Comparison of ENCODE assay signal across 15 cellular contexts in the genomic region with DNA sequence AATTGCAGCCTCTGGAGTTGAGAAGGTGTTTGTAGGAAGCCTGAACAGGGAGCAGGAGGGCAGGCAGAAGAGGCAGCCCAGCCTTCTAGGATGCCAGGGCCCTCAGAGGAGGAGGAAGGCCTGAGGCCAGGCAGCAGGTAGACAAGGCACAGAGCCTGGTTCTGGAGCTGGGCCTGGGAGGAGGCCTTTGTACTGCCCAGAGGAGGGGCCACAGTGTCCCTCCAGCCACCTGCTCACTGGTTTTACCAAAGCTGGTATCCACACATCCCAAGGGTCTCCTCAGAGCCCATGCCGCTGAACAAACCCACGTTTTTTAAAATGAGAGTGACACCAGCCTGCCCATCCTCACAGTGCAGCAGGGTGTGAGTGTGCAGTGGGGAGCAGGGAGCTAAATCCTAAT.
DNase-seq lines count a peak whose midpoint lies in the region; ATAC-seq and TF ChIP-seq lines count a peak whose summit lies in the region.
"Had no signal": no experiment of that assay in that cellular context is flagged by ENCODE, and none has a peak within 500 bp of the region (broad histone marks: within the 10 kb centered on the region; RNA-seq: fewer than 3 reads in every experiment).

No MANE protein-coding gene starts in this region.

- H3K4me3 ChIP-seq in WERI-Rb-1 (ENCODE audit: low read depth, low read length) (no peak overlapping the region), muscle layer of duodenum (ENCODE audit: low read depth in 1 of 2, low read length in 2 of 2) (no peak overlapping the region), thyroid gland (replicated peaks in 1 of 3) (no peak overlapping the region)

- DNase-seq in activated T-cell treated with anti-CD3 and anti-CD28 coated beads, Interleukin-2, amount 50 U/mL, for 24 hours, result peak; percentile 39
- no peak for DNase-seq in activated T-cell treated with anti-CD3 and anti-CD28 coated beads, Interleukin-2, amount 50 U/mL, for 1 hour
- DNase-seq in WERI-Rb-1, result peak; percentile 41
- no peak for DNase-seq in thyroid gland
- no peak for DNase-seq in NCI-H2081 treated with DMSO at 0.1 percent for 48 hours (lab: John Stamatoyannopoulos, UW)
- DNase-seq: ACHN; activated CD8-positive, alpha-beta memory T cell treated with anti-CD3 and anti-CD28 coated beads, Interleukin-2, amount 10 ng/mL, durations not matched to agents 7 days and 5 days; NCI-H1436 treated with DMSO at 0.1 percent for 48 hours; NCI-H510A; retina; RPMI8226 had no signal

- peaks cover 25 to 26% of the 10 kb centered on the region in 2 donors for H3K4me1 ChIP-seq in muscle layer of duodenum (ENCODE audit: control insufficient read depth in 1 of 2, insufficient read depth in 2 of 2, low read length in 2 of 2)
- H3K4me1 ChIP-seq in thyroid gland, result peaks cover 36 to 49% of the 10 kb centered on the region in 2 donors

- H3K4me3 Mint-ChIP-seq in activated T-cell treated with anti-CD3 and anti-CD28 coated beads, Interleukin-2, amount 50 U/mL, for 24 hours, result no peak overlapping the region
- H3K4me3 Mint-ChIP-seq: activated CD8-positive, alpha-beta memory T cell treated with anti-CD3 and anti-CD28 coated beads, Interleukin-2, amount 10 ng/mL, durations not matched to agents 7 days and 5 days had no signal

- no peaks in the 10 kb centered on the region for H3K36me3 Mint-ChIP-seq in activated T-cell treated with anti-CD3 and anti-CD28 coated beads, Interleukin-2, amount 50 U/mL, for 24 hours (ENCODE audit: low read depth)
- H3K36me3 Mint-ChIP-seq: activated CD8-positive, alpha-beta memory T cell treated with anti-CD3 and anti-CD28 coated beads, Interleukin-2, amount 10 ng/mL, durations not matched to agents 7 days and 5 days; activated naive CD4-positive, alpha-beta T cell treated with anti-CD3 and anti-CD28 coated beads, Interleukin-2, amount 50 U/mL, for 72 hours had no signal

- H3K36me3 ChIP-seq in WERI-Rb-1 (no peaks in the 10 kb centered on the region), muscle layer of duodenum (ENCODE audit: control insufficient read depth in 1 of 2, insufficient read depth in 2 of 2, low read length in 2 of 2) (no peaks in the 10 kb centered on the region), thyroid gland (no peaks in the 10 kb centered on the region)

- H3K27ac Mint-ChIP-seq in activated T-cell treated with anti-CD3 and anti-CD28 coated beads, Interleukin-2, amount 50 U/mL, for 24 hours, result no peak overlapping the region
- H3K27ac Mint-ChIP-seq: activated CD8-positive, alpha-beta memory T cell treated with anti-CD3 and anti-CD28 coated beads, Interleukin-2, amount 10 ng/mL, durations not matched to agents 7 days and 5 days had no signal

- peaks cover 23% of the 10 kb centered on the region for H3K4me1 Mint-ChIP-seq in activated T-cell treated with anti-CD3 and anti-CD28 coated beads, Interleukin-2, amount 50 U/mL, for 24 hours (ENCODE audit: low read depth)

- no peaks in the 10 kb centered on the region for H3K9me3 Mint-ChIP-seq in activated T-cell treated with anti-CD3 and anti-CD28 coated beads, Interleukin-2, amount 50 U/mL, for 24 hours
- H3K9me3 Mint-ChIP-seq: activated naive CD4-positive, alpha-beta T cell treated with anti-CD3 and anti-CD28 coated beads, Interleukin-2, amount 50 U/mL, for 72 hours had no signal

- peaks cover 3% of the 10 kb centered on the region for H3K27me3 Mint-ChIP-seq in activated T-cell treated with anti-CD3 and anti-CD28 coated beads, Interleukin-2, amount 50 U/mL, for 24 hours

- no peaks in the 10 kb centered on the region for H3K9me3 ChIP-seq in WERI-Rb-1 (ENCODE audit: severe bottlenecking)
- no peaks in the 10 kb centered on the region for H3K9me3 ChIP-seq in muscle layer of duodenum (ENCODE audit: control insufficient read depth in 1 of 2, low read length in 2 of 2)
- no peaks in the 10 kb centered on the region for H3K9me3 ChIP-seq in thyroid gland

- ATAC-seq in HG02884 (IDR thresholded peaks at IDR 0.05; ENCODE audit: unreplicated experiment), result no peak
- ATAC-seq in HG03565 (IDR thresholded peaks at IDR 0.05; ENCODE audit: unreplicated experiment), result no peak
- ATAC-seq: activated CD8-positive, alpha-beta memory T cell treated with anti-CD3 and anti-CD28 coated beads, Interleukin-2, amount 10 ng/mL, durations not matched to agents 7 days and 5 days had no signal

- TF ChIP-seq POLR2A in thyroid gland (IDR thresholded peaks at IDR 0.05), result no peak

- H3K27me3 ChIP-seq in WERI-Rb-1 (ENCODE audit: insufficient read depth, low read depth, severe bottlenecking) (no peaks in the 10 kb centered on the region), muscle layer of duodenum (ENCODE audit: low read depth, low read length) (no peaks in the 10 kb centered on the region), thyroid gland (no peaks in the 10 kb centered on the region)

- H3K27ac ChIP-seq in WERI-Rb-1 (peak overlapping the region; percentile 67), muscle layer of duodenum (ENCODE audit: low read length) (peak overlapping the region; percentile 58), thyroid gland (peak overlapping the region; percentile 66 to 78 (median 69))

- intact Hi-C loops in thyroid gland (cut with DNase I), result no loop called here

- 78 to 85% methylated on average over 2 of the region's 2 CpGs for WGBS in thyroid gland, 2 donors

- TF ChIP-seq CTCF in WERI-Rb-1 (IDR thresholded peaks at IDR 0.05; ENCODE audit: low read depth, low read length) (no peak), thyroid gland (IDR thresholded peaks at IDR 0.05) (no peak)

Comparison
In these comparisons a context has a peak if more than half of its experiments do, and no peak if none do; other contexts are left out.
1. DNase-seq: peak in activated T-cell treated with anti-CD3 and anti-CD28 coated beads, Interleukin-2, amount 50 U/mL, for 24 hours (single experiment) and WERI-Rb-1 (single experiment); none in activated T-cell treated with anti-CD3 and anti-CD28 coated beads, Interleukin-2, amount 50 U/mL, for 1 hour (single experiment), thyroid gland (0 of 2) and NCI-H2081 treated with DMSO at 0.1 percent for 48 hours (single experiment).
2. Peak in every context shown above with its lines, with median percentiles within 50 percentile points of each other: H3K27ac ChIP-seq.